Comparison of ENCODE assay signal across 12 cellular contexts in genomic region chr16:15993946-15994665, GRCh38. TPM values are rescaled to one million over a fixed set of nuclear protein-coding genes. Genes with fewer than 3 reads are reported as not detected.
DNase-seq lines count a peak whose midpoint lies in the region; ATAC-seq and TF ChIP-seq lines count a peak whose summit lies in the region.
"Had no signal": no experiment of that assay in that cellular context is flagged by ENCODE, and none has a peak within 500 bp of the region (broad histone marks: within the 10 kb centered on the region; RNA-seq: fewer than 3 reads in every experiment).

No MANE protein-coding gene starts in this region.

- no peaks in the 10 kb centered on the region for H3K9me3 Mint-ChIP-seq in GM23338

- H3K9me2 ChIP-seq in GM23338 (ENCODE audit: insufficient read depth): no peaks in the 10 kb centered on the region

- in situ Hi-C loops in astrocyte of the cerebellum (cut with HindIII; ENCODE audit: low sequenced_read_pairs): loop anchor here (25.0 kb wide), 1 partner anchor 107 kb away; the partner anchor contains the start of gene CEP20

- no peak overlapping the region for H3K4me3 Mint-ChIP-seq in GM23338

- TF ChIP-seq CTCF in GM23338 (conservative IDR thresholded peaks at IDR 0.05; ENCODE audit: low read depth in 2 of 2) (no peak), astrocyte of the cerebellum (IDR thresholded peaks at IDR 0.05; ENCODE audit: low read depth, low read length, missing control alignments) (no peak), heart left ventricle (IDR thresholded peaks at IDR 0.05) (no peak)

- peaks cover 6% of the 10 kb centered on the region; the same call in 1 of the 3 replicates for H3K36me3 Mint-ChIP-seq in GM23338 (ENCODE audit: low read depth)

- H3K36me3 ChIP-seq in GM23338 (ENCODE audit: insufficient read depth) (no peaks in the 10 kb centered on the region), heart left ventricle (peaks cover 0 to 3% (median 0%) of the 10 kb centered on the region in 9 donors), skeletal muscle satellite cell (ENCODE audit: insufficient read depth, low read length) (peaks cover 5% of the 10 kb centered on the region)

- H3K27ac ChIP-seq in GM23338 (ENCODE audit: low read depth): 0 out of 2 replicates have a peak overlapping the region, but pooled peaks have one; percentile 0
- peak overlapping the region in 11 of 12 donors; percentile 6 to 67 (median 44) for H3K27ac ChIP-seq in heart left ventricle
- H3K27ac ChIP-seq: hepatocyte had no signal

- peak overlapping the region; percentile 4 for H3K9ac ChIP-seq in skeletal muscle satellite cell (ENCODE audit: low read depth, low read length)

- H3K79me2 ChIP-seq in GM23338 (replicated peaks; ENCODE audit: insufficient read depth): peaks cover 98% of the 10 kb centered on the region

- H3K27me3 Mint-ChIP-seq in GM23338 (ENCODE audit: insufficient read depth, low read depth, poor library complexity): peaks cover 9% of the 10 kb centered on the region

- peaks cover 23% of the 10 kb centered on the region for H4K20me1 ChIP-seq in GM23338 (replicated peaks; ENCODE audit: insufficient read depth)

- TF ChIP-seq POLR2A in heart left ventricle (IDR thresholded peaks at IDR 0.05): no peak

- no peak overlapping the region for H2AFZ ChIP-seq in GM23338
- H2AFZ ChIP-seq: hepatocyte had no signal

- no peak overlapping the region for H3K4me2 ChIP-seq in GM23338
- no peak overlapping the region for H3K4me2 ChIP-seq in skeletal muscle satellite cell (ENCODE audit: low read length)
- H3K4me2 ChIP-seq: hepatocyte had no signal

- H3K9me3 ChIP-seq in heart left ventricle (no peaks in the 10 kb centered on the region), skeletal muscle satellite cell (replicated peaks; ENCODE audit: low read length) (no peaks in the 10 kb centered on the region)

- 62 to 78% (median 68%) methylated on average over 9 of the region's 9 CpGs for WGBS in heart left ventricle, 4 donors

- H3K4me1 ChIP-seq in GM23338 (ENCODE audit: insufficient read depth) (peaks cover 9% of the 10 kb centered on the region), heart left ventricle (peaks cover 3 to 60% (median 44%) of the 10 kb centered on the region in 12 donors), skeletal muscle satellite cell (ENCODE audit: control insufficient read depth, insufficient read depth, low read length) (peaks cover 73% of the 10 kb centered on the region)

- H3F3A ChIP-seq in GM23338 (replicated peaks; ENCODE audit: low read depth): no peaks in the 10 kb centered on the region; the same call in 1 of the 2 replicates

- H3K4me1 Mint-ChIP-seq in GM23338: peaks cover 44% of the 10 kb centered on the region

- ATAC-seq in GM23338 (no peak), heart left ventricle (peak; percentile 41 to 71 (median 63)), GM19455 (IDR thresholded peaks at IDR 0.05; ENCODE audit: unreplicated experiment) (no peak), GM19324 (IDR thresholded peaks at IDR 0.05; ENCODE audit: low FRiP score, unreplicated experiment) (no peak), HG03378 (IDR thresholded peaks at IDR 0.05; ENCODE audit: unreplicated experiment) (no peak)

- DNase-seq in GM23338 (ENCODE audit: low spot score): no peak
- peak; percentile 91 for DNase-seq in astrocyte of the cerebellum (ENCODE audit: low read depth)
- DNase-seq in heart left ventricle: peak in 2 of 5 donors; percentile 21 to 42
- no peak for DNase-seq in activated naive CD4-positive, alpha-beta T cell (lab: John Stamatoyannopoulos, UW)
- DNase-seq: activated T-cell treated with anti-CD3 and anti-CD28 coated beads, Interleukin-2, amount 50 U/mL, for 48 hours; NCI-H1694 treated with DMSO at 0.1 percent for 48 hours; stimulated activated naive CD4-positive, alpha-beta T cell treated with Interleukin-2 at 50 U/mL for 16 hours had no signal

- intact Hi-C loops in heart left ventricle (cut with DNase I): loop anchor here in 1 of 10 donors (2.0 kb wide), 1 partner anchor 21 kb away; no protein-coding TSS in a partner anchor

- H3K4me3 ChIP-seq in GM23338: no peak overlapping the region
- H3K4me3 ChIP-seq in astrocyte of the cerebellum (ENCODE audit: low read depth, low read length): no peak overlapping the region
- H3K4me3 ChIP-seq in heart left ventricle: no peak overlapping the region
- no peak overlapping the region for H3K4me3 ChIP-seq in skeletal muscle satellite cell (ENCODE audit: low read length)
- H3K4me3 ChIP-seq: hepatocyte had no signal

- H3K27me3 ChIP-seq in GM23338 (ENCODE audit: insufficient read depth) (no peaks in the 10 kb centered on the region), heart left ventricle (no peaks in the 10 kb centered on the region), skeletal muscle satellite cell (ENCODE audit: control insufficient read depth, insufficient read depth, low read length) (no peaks in the 10 kb centered on the region)
- H3K27me3 ChIP-seq: hepatocyte had no signal

- H3K27ac Mint-ChIP-seq in GM23338: no peak overlapping the region

TF ChIP-seq in GM23338, 12 proteins besides CTCF, POLR2A, EP300 and RAD21:
- TF ChIP-seq NANOG (IDR thresholded peaks at IDR 0.05; ENCODE audit: borderline replicate concordance) (no peak), ZNF114 (CRISPR knock-in tag; IDR thresholded peaks at IDR 0.05) (no peak)

RNA-seq across cellular contexts. Expression of gene ABCC1, which starts 44.7 kb away (rescaled TPM):
- total RNA-seq in GM23338 (2014; rRNA removed; shearing (Covaris generic)): 46.6 and 48.2 TPM in 2 replicates
- 11.0 and 12.6 TPM in 2 replicates for polyA plus RNA-seq in GM23338 (2016; fragmentation: Nextera tagmentation; extraction: Ambion mirVana)
- 10 to 100 TPM; 14.4 to 28.0 (median 24.0) TPM for total RNA-seq in heart left ventricle
- 10 to 100 TPM in 1 of 2 donors, 1 to 10 TPM in 1; 8.1 to 10.8 TPM for polyA plus RNA-seq in heart left ventricle
- total RNA-seq in skeletal muscle satellite cell (2012; rRNA removed): 28.1 and 29.9 TPM in 2 replicates

Comparison
In these comparisons a context has a peak if more than half of its experiments do, and no peak if none do; other contexts are left out.
1. ATAC-seq: peak in heart left ventricle (4 of 4); none in GM23338 (single experiment), GM19455 (single experiment), GM19324 (single experiment) and HG03378 (single experiment).